10 cellular contexts compared by ENCODE assay signal in the genomic region with DNA sequence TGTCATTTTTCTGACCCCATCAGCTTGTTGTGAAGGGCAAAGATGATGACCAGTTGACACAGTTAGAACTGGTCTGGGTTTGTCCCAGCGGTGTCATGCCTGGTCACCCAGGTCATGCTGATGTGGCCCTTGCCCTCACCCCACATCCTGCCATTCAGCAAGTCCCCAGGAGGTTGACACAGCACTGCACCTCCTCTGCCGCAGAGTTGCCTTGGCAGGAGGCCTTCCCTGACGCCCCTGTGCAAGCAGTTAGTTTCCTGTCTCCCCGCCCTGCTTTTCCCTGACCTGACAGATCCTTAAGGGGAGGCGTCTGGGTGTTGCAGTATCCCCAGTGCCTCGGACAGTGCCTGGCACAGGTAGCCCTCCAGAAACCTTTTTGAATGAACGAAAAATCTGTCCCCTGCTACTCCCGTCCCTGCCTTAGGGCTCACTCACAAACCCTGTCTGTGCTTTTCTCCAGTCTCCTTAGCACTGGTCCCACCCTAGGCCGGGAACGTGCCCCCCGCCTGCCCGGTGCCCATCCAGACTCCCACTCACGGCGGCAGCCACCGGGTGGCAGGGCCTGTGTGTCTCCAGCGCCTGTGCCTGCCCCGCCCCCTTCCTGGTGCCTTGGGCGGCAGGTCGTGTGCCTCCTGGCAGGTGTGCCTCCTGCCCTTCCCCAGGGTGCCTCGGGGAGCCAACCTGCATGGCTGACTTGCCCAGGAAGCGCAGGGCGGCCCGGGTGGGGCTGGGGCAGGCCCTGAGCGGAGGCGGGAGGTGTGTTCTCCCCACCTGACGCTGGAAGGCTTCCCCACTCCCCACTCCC. TPM values are rescaled to one million over a fixed set of nuclear protein-coding genes. Genes with fewer than 3 reads are reported as not detected.
DNase-seq lines count a peak whose midpoint lies in the region; ATAC-seq and TF ChIP-seq lines count a peak whose summit lies in the region.
"Had no signal": no experiment of that assay in that cellular context is flagged by ENCODE, and none has a peak within 500 bp of the region (broad histone marks: within the 10 kb centered on the region; RNA-seq: fewer than 3 reads in every experiment).

No MANE protein-coding gene starts in this region.

- ATAC-seq in heart right ventricle (peak; percentile 10 to 69 (median 36)), Right ventricle myocardium inferior (no peak), aorta (ENCODE audit: low FRiP score) (no peak)

- no peak for TF ChIP-seq EP300 in suprapubic skin (IDR thresholded peaks at IDR 0.05)

- no peaks in the 10 kb centered on the region for H3K9me3 ChIP-seq in heart right ventricle
- no peaks in the 10 kb centered on the region for H3K9me3 ChIP-seq in aorta (ENCODE audit: control insufficient read depth, low read length)
- no peaks in the 10 kb centered on the region for H3K9me3 ChIP-seq in suprapubic skin
- H3K9me3 ChIP-seq: thoracic aorta had no signal

- TF ChIP-seq CTCF in heart right ventricle (IDR thresholded peaks at IDR 0.05) (no peak), suprapubic skin (IDR thresholded peaks at IDR 0.05) (no peak), foreskin fibroblast (IDR thresholded peaks at IDR 0.05; ENCODE audit: low read depth, low read length) (no peak)

- H3K4me3 ChIP-seq in heart right ventricle (no peak overlapping the region), aorta (ENCODE audit: low read length in 2 of 2) (no peak overlapping the region), suprapubic skin (no peak overlapping the region), foreskin fibroblast (ENCODE audit: low read depth in 1 of 2, low read length in 2 of 2) (no peak overlapping the region)
- H3K4me3 ChIP-seq: thoracic aorta had no signal

- WGBS in heart right ventricle, 2 donors, result 50 to 73% methylated on average over 26 of the region's 26 CpGs
- WGBS in aorta, 2 donors, result 78 to 80% methylated on average over 26 of the region's 26 CpGs
- 50% methylated on average over 22 of the region's 26 CpGs for WGBS in suprapubic skin

- no peak for TF ChIP-seq POLR2A in suprapubic skin (IDR thresholded peaks at IDR 0.05)

- H3K27ac ChIP-seq in heart right ventricle, result peak overlapping the region in 2 of 10 donors; percentile 33 to 69
- H3K27ac ChIP-seq in layer of hippocampus (ENCODE audit: low read depth, low read length), result peak overlapping the region; percentile 87
- no peak overlapping the region for H3K27ac ChIP-seq in aorta (ENCODE audit: low read depth in 1 of 2, low read length in 2 of 2)
- H3K27ac ChIP-seq in suprapubic skin, result no peak overlapping the region
- H3K27ac ChIP-seq: thoracic aorta had no signal

- no peaks in the 10 kb centered on the region for H3K27me3 ChIP-seq in heart right ventricle
- no peaks in the 10 kb centered on the region for H3K27me3 ChIP-seq in layer of hippocampus (ENCODE audit: control insufficient read depth, insufficient read depth, low read length)
- no peaks in the 10 kb centered on the region for H3K27me3 ChIP-seq in aorta (ENCODE audit: control insufficient read depth in 1 of 2, insufficient read depth in 2 of 2, low read length in 1 of 2)
- no peaks in the 10 kb centered on the region for H3K27me3 ChIP-seq in suprapubic skin

- peaks cover 5 to 25% (median 16%) of the 10 kb centered on the region in 9 donors for H3K4me1 ChIP-seq in heart right ventricle
- no peaks in the 10 kb centered on the region for H3K4me1 ChIP-seq in aorta (ENCODE audit: control insufficient read depth in 1 of 2, insufficient read depth in 2 of 2, low read length in 2 of 2)
- H3K4me1 ChIP-seq in suprapubic skin, result peaks cover 36% of the 10 kb centered on the region

- DNase-seq in heart right ventricle, result no peak
- DNase-seq in Right ventricle myocardium inferior (ENCODE audit: missing footprints), result no peak
- DNase-seq in T-helper 22 cell (ENCODE audit: low read depth), result peak; percentile 13
- DNase-seq in aorta, result peak; percentile 56 to 67
- no peak for DNase-seq in suprapubic skin (ENCODE audit: low spot score in 2 of 2)
- DNase-seq in AG20443 (ENCODE audit: low spot score), result no peak
- no peak for DNase-seq in foreskin fibroblast
- DNase-seq: naive thymus-derived CD8-positive, alpha-beta T cell had no signal

- H3K36me3 ChIP-seq in heart right ventricle (no peaks in the 10 kb centered on the region), aorta (ENCODE audit: control insufficient read depth in 1 of 2, insufficient read depth in 2 of 2, low read length in 1 of 2) (no peaks in the 10 kb centered on the region), suprapubic skin (no peaks in the 10 kb centered on the region)
- H3K36me3 ChIP-seq: thoracic aorta had no signal

- intact Hi-C loops in heart right ventricle (cut with DNase I) (no loop called here), Right ventricle myocardium inferior (cut with DNase I) (no loop called here), aorta (cut with DNase I) (no loop called here)

RNA-seq across cellular contexts. Expression of a gene that starts 13.0 kb away (rescaled TPM):
- total RNA-seq in heart right ventricle (1 to 10 TPM; 1.7 to 6.6 (median 3.0) TPM), Right ventricle myocardium inferior (2.3 TPM), aorta (10 to 100 TPM in 1 of 2 donors, 1 to 10 TPM in 1; 8.0 to 12.0 TPM), suprapubic skin (10 to 100 TPM; 11.2 to 20.9 (median 20.1) TPM)
- polyA plus RNA-seq in heart right ventricle (1 to 10 TPM; 1.5 to 4.1 TPM), aorta (10 to 100 TPM in 1 of 2 donors, 1 to 10 TPM in 1; 7.7 to 10.6 TPM)

Comparison
In these comparisons a context has a peak if more than half of its experiments do, and no peak if none do; other contexts are left out.
1. ATAC-seq: peak in heart right ventricle (8 of 8); none in Right ventricle myocardium inferior (single experiment) and aorta (single experiment).
2. DNase-seq: peak in T-helper 22 cell (single experiment) and aorta (2 of 2); none in heart right ventricle (0 of 2), Right ventricle myocardium inferior (single experiment), suprapubic skin (0 of 2), AG20443 (single experiment) and foreskin fibroblast (0 of 2).